Comparison of ENCODE assay signal across 8 cellular contexts in the genomic region with DNA sequence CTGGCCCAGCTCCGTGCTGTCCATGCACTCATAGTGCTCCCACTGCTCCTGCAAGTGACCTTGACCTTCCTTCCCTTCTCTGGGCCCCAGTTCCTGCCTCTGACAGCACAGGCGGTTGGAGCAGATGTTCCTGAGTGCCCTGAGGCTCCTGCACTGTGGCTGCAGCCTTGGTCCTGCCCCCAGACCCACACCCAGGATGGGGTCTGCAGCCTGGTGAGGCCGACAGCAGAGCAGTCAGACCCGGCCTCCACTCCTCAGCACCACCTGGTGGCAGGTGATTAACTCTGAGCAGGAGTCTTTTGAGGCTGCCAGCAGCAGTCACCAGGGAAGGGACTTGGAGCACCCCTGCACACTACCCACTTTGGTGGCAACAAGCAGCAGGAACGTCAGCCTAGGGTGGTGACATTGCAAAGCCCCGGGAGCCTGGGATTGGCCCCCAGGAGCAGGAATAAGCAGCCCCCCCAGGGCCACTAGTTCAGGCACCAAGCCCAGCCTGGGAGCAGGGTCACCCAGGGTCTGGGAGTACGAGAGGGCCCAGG.
DNase-seq lines count a peak whose midpoint lies in the region; ATAC-seq and TF ChIP-seq lines count a peak whose summit lies in the region.

No MANE protein-coding gene starts in this region.

- TF ChIP-seq CTCF in GM12872 (IDR thresholded peaks at IDR 0.05; ENCODE audit: insufficient read depth, low read depth, low read length) (peak; percentile 78), fibroblast of villous mesenchyme (IDR thresholded peaks at IDR 0.05; ENCODE audit: insufficient read depth, low read depth, low read length) (peak; percentile 64)

- no peaks in the 10 kb centered on the region for H3K36me3 Mint-ChIP-seq in stimulated activated memory B cell treated with anti-CD40 and anti-IgM and Interleukin-4, amounts not matched to agents 10 μg/mL and 1 μg/mL and 100 μg/mL, for 72 hours

- no peak overlapping the region for H3K4me3 Mint-ChIP-seq in stimulated activated memory B cell treated with anti-CD40 and anti-IgM and Interleukin-4, amounts not matched to agents 10 μg/mL and 1 μg/mL and 100 μg/mL, for 72 hours

- no peaks in the 10 kb centered on the region for H3K9me3 Mint-ChIP-seq in stimulated activated memory B cell treated with anti-CD40 and anti-IgM and Interleukin-4, amounts not matched to agents 10 μg/mL and 1 μg/mL and 100 μg/mL, for 72 hours

- no peak overlapping the region for H3K27ac Mint-ChIP-seq in stimulated activated memory B cell treated with anti-CD40 and anti-IgM and Interleukin-4, amounts not matched to agents 10 μg/mL and 1 μg/mL and 100 μg/mL, for 72 hours

- peaks cover 5% of the 10 kb centered on the region for H3K4me1 Mint-ChIP-seq in stimulated activated memory B cell treated with anti-CD40 and anti-IgM and Interleukin-4, amounts not matched to agents 10 μg/mL and 1 μg/mL and 100 μg/mL, for 72 hours

- peaks cover 84% of the 10 kb centered on the region for H3K27me3 Mint-ChIP-seq in stimulated activated memory B cell treated with anti-CD40 and anti-IgM and Interleukin-4, amounts not matched to agents 10 μg/mL and 1 μg/mL and 100 μg/mL, for 72 hours

- peak; percentile 61 for DNase-seq in NCI-H1092 (lab: John Stamatoyannopoulos, UW)
- DNase-seq in activated CD4-positive, alpha-beta T cell treated with anti-CD3 and anti-CD28 coated beads, Interleukin-2, amount 50 U/mL, for 48 hours, result peak; percentile 50 to 59
- peak; percentile 37 for DNase-seq in fibroblast of villous mesenchyme (ENCODE audit: low read depth)
- DNase-seq in renal cortical epithelial cell (ENCODE audit: low read depth), result peak; percentile 15

- no peak for ATAC-seq in stimulated activated memory B cell treated with anti-CD40 and anti-IgM and Interleukin-4, amounts not matched to agents 10 μg/mL and 1 μg/mL and 100 μg/mL, for 72 hours
- ATAC-seq in HG02938 (IDR thresholded peaks at IDR 0.05; ENCODE audit: unreplicated experiment), result no peak
- no peak for ATAC-seq in GM18909 (IDR thresholded peaks at IDR 0.05; ENCODE audit: poor library complexity, unreplicated experiment)

- H3K4me3 ChIP-seq in fibroblast of villous mesenchyme (ENCODE audit: low read depth, low read length), result no peak overlapping the region
